Comparison of ENCODE assay signal across 11 cellular contexts in the genomic region with DNA sequence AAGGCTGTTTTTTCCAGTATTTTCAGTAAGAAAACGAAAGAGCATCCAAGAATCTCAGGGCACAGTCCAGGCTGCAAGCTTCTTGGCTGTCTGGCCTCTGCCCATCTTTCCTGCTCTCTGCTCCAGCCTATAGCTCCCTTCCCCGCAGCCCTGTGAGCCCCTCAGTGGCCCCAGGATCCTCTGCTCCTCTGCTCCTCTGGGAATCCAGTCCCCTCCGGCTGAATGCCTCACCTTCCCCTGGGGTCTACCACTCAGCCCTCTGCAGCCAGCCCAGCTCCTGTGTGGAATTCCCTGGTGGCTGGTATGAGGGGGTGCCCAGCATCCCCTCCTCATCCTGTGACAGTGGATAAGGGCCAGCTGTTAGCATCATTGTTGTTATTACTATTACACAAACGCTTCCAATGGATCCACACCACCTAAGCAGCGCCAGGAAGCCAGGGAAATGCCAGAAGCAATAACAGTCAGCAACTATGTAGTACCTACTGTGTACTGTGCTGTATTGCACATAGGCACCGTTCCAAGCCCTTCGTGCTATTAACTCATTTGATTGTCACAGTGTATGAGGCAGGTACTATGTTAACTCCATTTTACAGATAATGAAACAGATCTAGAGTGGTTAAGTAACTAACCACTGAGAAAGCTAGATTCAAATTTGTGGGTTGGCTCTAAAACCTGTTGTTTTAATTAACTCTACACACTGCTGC.
A peak's percentile ranks its signal among the peaks of the same experiment; 100 is the strongest.
DNase-seq lines count a peak whose midpoint lies in the region; ATAC-seq and TF ChIP-seq lines count a peak whose summit lies in the region.
"Had no signal": no experiment of that assay in that cellular context is flagged by ENCODE, and none has a peak within 500 bp of the region (broad histone marks: within the 10 kb centered on the region; RNA-seq: fewer than 3 reads in every experiment).

No MANE protein-coding gene starts in this region.

- H3K9me3 ChIP-seq in hepatocyte (ENCODE audit: low read depth) (no peaks in the 10 kb centered on the region), left ventricle myocardium inferior (replicated peaks) (no peaks in the 10 kb centered on the region), PC-9 (ENCODE audit: insufficient read depth, low read depth) (no peaks in the 10 kb centered on the region)
- H3K9me3 ChIP-seq: tibial nerve had no signal

- H3K36me3 ChIP-seq in hepatocyte (replicated peaks; ENCODE audit: insufficient read depth, low read depth) (no peaks in the 10 kb centered on the region), left ventricle myocardium inferior (no peaks in the 10 kb centered on the region), PC-9 (ENCODE audit: low read depth) (no peaks in the 10 kb centered on the region)
- H3K36me3 ChIP-seq: tibial nerve had no signal

- peaks cover 33% of the 10 kb centered on the region; the same call in 1 of the 2 replicates for H3F3A ChIP-seq in PC-9 (ENCODE audit: insufficient read depth, low read depth)

- H3K27me3 ChIP-seq in hepatocyte (no peaks in the 10 kb centered on the region), left ventricle myocardium inferior (ENCODE audit: low read depth) (no peaks in the 10 kb centered on the region), PC-9 (ENCODE audit: insufficient read depth, low read depth) (no peaks in the 10 kb centered on the region)
- H3K27me3 ChIP-seq: tibial nerve had no signal

- H2AFZ ChIP-seq in hepatocyte = no peak overlapping the region
- no peak overlapping the region for H2AFZ ChIP-seq in PC-9

- H3K4me3 ChIP-seq in hepatocyte (no peak overlapping the region), left ventricle myocardium inferior (no peak overlapping the region), PC-9 (no peak overlapping the region)
- H3K4me3 ChIP-seq: tibial nerve had no signal

- CTCF ChIA-PET in PC-9 (lab: Charles Lee) = no interaction called here

- intact Hi-C loops in left ventricle myocardium inferior (cut with micrococcal nuclease) (no loop called here), PC-9 (cut with micrococcal nuclease; ENCODE audit: unreplicated experiment) (no loop called here)

- no peaks in the 10 kb centered on the region for H4K20me1 ChIP-seq in hepatocyte (ENCODE audit: insufficient read depth, poor library complexity, severe bottlenecking)
- no peaks in the 10 kb centered on the region for H4K20me1 ChIP-seq in PC-9 (ENCODE audit: insufficient read depth)

- ATAC-seq in GM18502 (IDR thresholded peaks at IDR 0.05; ENCODE audit: poor library complexity, unreplicated experiment) = peak; percentile 70
- peak; percentile 51 for ATAC-seq in GM21367 (IDR thresholded peaks at IDR 0.05; ENCODE audit: unreplicated experiment)
- peak; percentile 52 for ATAC-seq in HG03175 (IDR thresholded peaks at IDR 0.05; ENCODE audit: unreplicated experiment)

- no TSS peak for BruUV-seq in PC-9 (replicated peaks; lab: Mats Ljungman, UMichigan)

- WGBS in hepatocyte (ENCODE audit: low lambda C conversion rate, missing lambda C conversion rate) = 70% methylated on average over 7 of the region's 7 CpGs

- H3K4me1 ChIP-seq in hepatocyte (ENCODE audit: insufficient read depth) (peaks cover 24% of the 10 kb centered on the region), left ventricle myocardium inferior (peaks cover 25% of the 10 kb centered on the region), PC-9 (replicated peaks; ENCODE audit: insufficient read depth) (peaks cover 23% of the 10 kb centered on the region)

- peak overlapping the region; percentile 71 for H3K4me2 ChIP-seq in hepatocyte
- no peak overlapping the region for H3K4me2 ChIP-seq in PC-9

- TF ChIP-seq CTCF in hepatocyte (IDR thresholded peaks at IDR 0.05; ENCODE audit: poor library complexity) = no peak
- no peak for TF ChIP-seq CTCF in left ventricle myocardium inferior (IDR thresholded peaks at IDR 0.05; ENCODE audit: borderline replicate concordance)
- TF ChIP-seq CTCF in PC-9 (conservative IDR thresholded peaks at IDR 0.05) = no peak

- no peaks in the 10 kb centered on the region for H3K79me2 ChIP-seq in hepatocyte
- H3K79me2 ChIP-seq in PC-9 (ENCODE audit: low read depth) = no peaks in the 10 kb centered on the region

- POLR2A ChIA-PET in PC-9 (lab: Charles Lee; ENCODE audit: unreplicated experiment) = no interaction called here

- H3K9me2 ChIP-seq in hepatocyte (replicated peaks; ENCODE audit: insufficient read depth) (no peaks in the 10 kb centered on the region), PC-9 (ENCODE audit: insufficient read depth) (no peaks in the 10 kb centered on the region)

- H3K27ac ChIP-seq in hepatocyte (peak overlapping the region; percentile 84), left ventricle myocardium inferior (replicated peaks) (no peak overlapping the region), PC-9 (no peak overlapping the region)

- DNase-seq in hepatocyte (ENCODE audit: low spot score) (no peak), A172 (ENCODE audit: low spot score) (no peak), left ventricle myocardium inferior (no peak), glomerular visceral epithelial cell (ENCODE audit: extremely low spot score) (no peak), PC-9 (no peak)
- DNase-seq: DMS79 treated with DMSO at 0.1 percent for 48 hours, GOT3 had no signal
